Comparison of ENCODE assay signal across 19 cellular contexts in genomic region chr13:79187917-79188699, GRCh38.
A peak's percentile ranks its signal among the peaks of the same experiment; 100 is the strongest.
DNase-seq lines count a peak whose midpoint lies in the region; ATAC-seq, FAIRE-seq and TF ChIP-seq lines count a peak whose summit lies in the region.
"Had no signal": no experiment of that assay in that cellular context is flagged by ENCODE, and none has a peak within 500 bp of the region (broad histone marks: within the 10 kb centered on the region; RNA-seq: fewer than 3 reads in every experiment).

No MANE protein-coding gene starts in this region.

- no peaks in the 10 kb centered on the region for H3F3A ChIP-seq in MM.1S (ENCODE audit: insufficient read depth, low read length)

- intact Hi-C loops in thyroid gland (cut with DNase I), result no loop called here

- DNase-seq in MM.1S, result peak; percentile 57
- DNase-seq in bronchial epithelial cell (ENCODE audit: low read depth), result peak; percentile 10
- DNase-seq in thyroid gland, result no peak
- DNase-seq in COLO829 (ENCODE audit: low spot score), result no peak
- DNase-seq in globus pallidus (ENCODE audit: low spot score), result no peak
- DNase-seq: CD4-positive, alpha-beta memory T cell; DND-41; H9; head of caudate nucleus; lower lobe of right lung; NCI-H2227 treated with DMSO at 0.1 percent for 48 hours; NK-92 treated with Interleukin-12 subunit alpha and Interleukin-12 subunit beta, amount 100 ng/mL, for 24 hours; spleen had no signal

- H3K4me3 ChIP-seq in MM.1S (ENCODE audit: low read length) (no peak overlapping the region), bronchial epithelial cell (ENCODE audit: low read depth, low read length) (no peak overlapping the region), thyroid gland (replicated peaks in 1 of 3) (no peak overlapping the region)
- H3K4me3 ChIP-seq: lower lobe of right lung, SK-N-MC, spleen, thoracic aorta had no signal

- TF ChIP-seq CTCF in MM.1S (IDR thresholded peaks at IDR 0.05; ENCODE audit: low read length) (no peak), bronchial epithelial cell (IDR thresholded peaks at IDR 0.05; ENCODE audit: insufficient read depth, low read length, severe bottlenecking) (no peak), thyroid gland (IDR thresholded peaks at IDR 0.05) (no peak)

- ATAC-seq in GM18498 (IDR thresholded peaks at IDR 0.05; ENCODE audit: unreplicated experiment) (peak; percentile 45), GM21619 (IDR thresholded peaks at IDR 0.05; ENCODE audit: unreplicated experiment) (peak; percentile 27)
- ATAC-seq: lower lobe of right lung had no signal

- FAIRE-seq in bronchial epithelial cell (lab: Jason Lieb, UNC), result no peak
- FAIRE-seq: GM18507, RCC 7860 had no signal

- no peak for TF ChIP-seq POLR2A in thyroid gland (IDR thresholded peaks at IDR 0.05)

- no peaks in the 10 kb centered on the region for H4K20me1 ChIP-seq in MM.1S (ENCODE audit: insufficient read depth, low read length)

- H3K9me2 ChIP-seq in MM.1S (replicated peaks; ENCODE audit: insufficient read depth, low read length), result no peaks in the 10 kb centered on the region

- H3K27me3 ChIP-seq in MM.1S (replicated peaks; ENCODE audit: insufficient read depth, low read length) (no peaks in the 10 kb centered on the region), bronchial epithelial cell (ENCODE audit: control insufficient read depth, insufficient read depth, low read length) (no peaks in the 10 kb centered on the region), thyroid gland (no peaks in the 10 kb centered on the region)
- H3K27me3 ChIP-seq: spleen had no signal

- no peak overlapping the region for H3K9ac ChIP-seq in MM.1S (ENCODE audit: low read length)

- H3K9me3 ChIP-seq in MM.1S (replicated peaks; ENCODE audit: insufficient read depth, low read length) (no peaks in the 10 kb centered on the region), thyroid gland (no peaks in the 10 kb centered on the region)
- H3K9me3 ChIP-seq: lower lobe of right lung, spleen, thoracic aorta had no signal

- no peaks in the 10 kb centered on the region for H3K79me2 ChIP-seq in MM.1S (ENCODE audit: low read length)

- H3K4me2 ChIP-seq in MM.1S (ENCODE audit: low read depth, low read length), result no peak overlapping the region

- H3K27ac ChIP-seq in MM.1S (ENCODE audit: low read length), result no peak overlapping the region
- no peak overlapping the region for H3K27ac ChIP-seq in thyroid gland
- H3K27ac ChIP-seq: lower lobe of right lung, SK-N-MC, spleen, thoracic aorta had no signal

- H3K4me1 ChIP-seq in MM.1S (ENCODE audit: low read length) (peaks cover 29% of the 10 kb centered on the region), thyroid gland (no peaks in the 10 kb centered on the region)
- H3K4me1 ChIP-seq: lower lobe of right lung had no signal

- WGBS in thyroid gland, 2 donors, result 69 to 87% methylated on average over 3 of the region's 3 CpGs

- no peak overlapping the region for H2AFZ ChIP-seq in MM.1S (ENCODE audit: low read length)

- H3K36me3 ChIP-seq in MM.1S (replicated peaks; ENCODE audit: insufficient read depth, low read length) (no peaks in the 10 kb centered on the region), bronchial epithelial cell (ENCODE audit: control insufficient read depth, insufficient read depth, low read length) (no peaks in the 10 kb centered on the region), thyroid gland (no peaks in the 10 kb centered on the region)
- H3K36me3 ChIP-seq: lower lobe of right lung, spleen, thoracic aorta had no signal

Comparison
In these comparisons a context has a peak if more than half of its experiments do, and no peak if none do; other contexts are left out.
1. DNase-seq: peak in MM.1S (single experiment) and bronchial epithelial cell (single experiment); none in thyroid gland (0 of 2), COLO829 (single experiment) and globus pallidus (single experiment).